In genomic region chr11:94544832-94545640, GRCh38 we compare ENCODE assay signal across 8 cellular contexts. TPM values are rescaled to one million over a fixed set of nuclear protein-coding genes. Genes with fewer than 3 reads are reported as not detected.
DNase-seq lines count a peak whose midpoint lies in the region; ATAC-seq and TF ChIP-seq lines count a peak whose summit lies in the region.

No MANE protein-coding gene starts in this region.

- no peaks in the 10 kb centered on the region for H3K4me1 ChIP-seq in ES-I3 (ENCODE audit: insufficient read depth, low read length)
- H3K4me1 ChIP-seq in RWPE2 (ENCODE audit: insufficient read depth, poor library complexity, severe bottlenecking) = peaks cover 7% of the 10 kb centered on the region
- peaks cover 23 to 74% (median 40%) of the 10 kb centered on the region in 3 donors for H3K4me1 ChIP-seq in esophagus squamous epithelium

- WGBS in esophagus squamous epithelium, 2 donors = 44 to 86% methylated on average over 16 to 25 of the region's 72 CpGs

- no peak overlapping the region for H3K27ac Mint-ChIP-seq in nephron progenitor cell

- peaks cover 26% of the 10 kb centered on the region for H3K4me1 Mint-ChIP-seq in nephron progenitor cell

- no peak for ATAC-seq in RWPE2 (ENCODE audit: low read depth)
- no peak for ATAC-seq in GM21619 (IDR thresholded peaks at IDR 0.05; ENCODE audit: unreplicated experiment)

- CTCF ChIA-PET in HEK293T (lab: Yijun Ruan, JAX) = no interaction called here

- no peaks in the 10 kb centered on the region for H3K9me3 Mint-ChIP-seq in nephron progenitor cell

- peak overlapping the region; percentile 74 for H3K4me3 Mint-ChIP-seq in nephron progenitor cell

- H3K36me3 ChIP-seq in ES-I3 (ENCODE audit: insufficient read depth, low read length) (no peaks in the 10 kb centered on the region), RWPE2 (ENCODE audit: low read depth) (no peaks in the 10 kb centered on the region), esophagus squamous epithelium (no peaks in the 10 kb centered on the region)

- peak overlapping the region; percentile 77 for H3K9ac ChIP-seq in ES-I3 (ENCODE audit: low read depth, low read length)

- intact Hi-C loops in esophagus squamous epithelium (cut with DNase I) = no loop called here

- H3K27me3 ChIP-seq in RWPE2 (ENCODE audit: insufficient read depth, poor library complexity, severe bottlenecking) (no peaks in the 10 kb centered on the region), esophagus squamous epithelium (no peaks in the 10 kb centered on the region)

- DNase-seq in RWPE2 (ENCODE audit: low spot score) (peak; percentile 54), esophagus squamous epithelium (lab: John Stamatoyannopoulos, UW) (no peak), nephron progenitor cell (no peak), HEK293T (ENCODE audit: extremely low spot score) (no peak), NCI-H345 treated with DMSO at 0.1 percent for 48 hours (lab: John Stamatoyannopoulos, UW; ENCODE audit: unreplicated experiment) (no peak), GF-D8 (lab: John Stamatoyannopoulos, UW) (no peak)

- TF ChIP-seq CTCF in RWPE2 (IDR thresholded peaks at IDR 0.05; ENCODE audit: poor library complexity, severe bottlenecking) (no peak), esophagus squamous epithelium (IDR thresholded peaks at IDR 0.05) (no peak), nephron progenitor cell (IDR thresholded peaks at IDR 0.05) (no peak)

- H3K4me3 ChIP-seq in RWPE2 (ENCODE audit: severe bottlenecking) (peak overlapping the region; percentile 42), esophagus squamous epithelium (peak overlapping the region; percentile 55 to 88 (median 72))

- POLR2A ChIA-PET in HEK293T (lab: Yijun Ruan, JAX) = interaction anchor here (0.8 to 1.0 kb wide), 2 partner anchors 19 to 39 kb away, joined by 3 read pairs; no protein-coding TSS in a partner anchor

- H3K27ac ChIP-seq in RWPE2 (ENCODE audit: poor library complexity, severe bottlenecking) (peak overlapping the region; percentile 66), esophagus squamous epithelium (peak overlapping the region; percentile 85 to 98 (median 91))

- H3K9me3 ChIP-seq in ES-I3 (ENCODE audit: control insufficient read depth, insufficient read depth, low read length) = no peaks in the 10 kb centered on the region
- no peaks in the 10 kb centered on the region for H3K9me3 ChIP-seq in RWPE2 (ENCODE audit: severe bottlenecking)
- H3K9me3 ChIP-seq in esophagus squamous epithelium = no peaks in the 10 kb centered on the region

- peaks cover 9% of the 10 kb centered on the region for H3K36me3 Mint-ChIP-seq in nephron progenitor cell (ENCODE audit: low read depth)

- no peak for TF ChIP-seq POLR2A in esophagus squamous epithelium (IDR thresholded peaks at IDR 0.05)

- peaks cover 29% of the 10 kb centered on the region for H3K27me3 Mint-ChIP-seq in nephron progenitor cell (ENCODE audit: low read depth, poor library complexity)

TF ChIP-seq in HEK293T, 16 proteins besides CTCF, POLR2A, EP300 and RAD21:
- TF ChIP-seq L3MBTL2 (conservative IDR thresholded peaks at IDR 0.05) (no peak), LEF1 (IDR thresholded peaks at IDR 0.05; ENCODE audit: borderline replicate concordance) (no peak), ZNF384 (IDR thresholded peaks at IDR 0.05) (no peak), SP1 (IDR thresholded peaks at IDR 0.05) (no peak), NFRKB (IDR thresholded peaks at IDR 0.05) (no peak), FOXA1 (IDR thresholded peaks at IDR 0.05) (no peak), ELF4 (IDR thresholded peaks at IDR 0.05) (no peak), ARNT (IDR thresholded peaks at IDR 0.05) (no peak), CTBP1 (IDR thresholded peaks at IDR 0.05; ENCODE audit: borderline replicate concordance) (no peak), FOXK2 (IDR thresholded peaks at IDR 0.05) (no peak), BHLHE40 (IDR thresholded peaks at IDR 0.05; ENCODE audit: borderline replicate concordance) (no peak), FOXM1 (IDR thresholded peaks at IDR 0.05; ENCODE audit: borderline replicate concordance) (no peak), SUZ12 (IDR thresholded peaks at IDR 0.05) (no peak), HDGF (IDR thresholded peaks at IDR 0.05; ENCODE audit: borderline replicate concordance) (no peak), TARDBP (IDR thresholded peaks at IDR 0.05) (no peak), PKNOX1 (IDR thresholded peaks at IDR 0.05) (no peak)

RNA-seq across cellular contexts. Expression of gene FUT4, which starts 1.3 kb away (rescaled TPM):
- 1 to 10 TPM; 1.4 to 6.1 (median 1.8) TPM for total RNA-seq in esophagus squamous epithelium

RNA-seq across cellular contexts. Expression of gene PIWIL4, which starts 22.1 kb away (rescaled TPM):
- 1 to 10 TPM in 2 of 4 donors, under 1 TPM in 2; 0.18 to 3.1 (median 2.0) TPM for total RNA-seq in esophagus squamous epithelium

RNA-seq across cellular contexts. Expression of gene C11orf97, which starts 32.8 kb away (rescaled TPM):
- total RNA-seq in esophagus squamous epithelium = not detected

RNA-seq across cellular contexts. Expression of gene ANKRD49, which starts 51.3 kb away (rescaled TPM):
- 10 to 100 TPM in 3 of 4 donors, 1 to 10 TPM in 1; 6.0 to 19.3 (median 11.4) TPM for total RNA-seq in esophagus squamous epithelium

RNA-seq across cellular contexts. Expression of gene MRE11, which starts 51.4 kb away (rescaled TPM):
- 10 to 100 TPM in 2 of 4 donors, 1 to 10 TPM in 2; 9.0 to 18.3 (median 12.1) TPM for total RNA-seq in esophagus squamous epithelium
